Comparison of ENCODE assay signal across 8 cellular contexts in the genomic region with DNA sequence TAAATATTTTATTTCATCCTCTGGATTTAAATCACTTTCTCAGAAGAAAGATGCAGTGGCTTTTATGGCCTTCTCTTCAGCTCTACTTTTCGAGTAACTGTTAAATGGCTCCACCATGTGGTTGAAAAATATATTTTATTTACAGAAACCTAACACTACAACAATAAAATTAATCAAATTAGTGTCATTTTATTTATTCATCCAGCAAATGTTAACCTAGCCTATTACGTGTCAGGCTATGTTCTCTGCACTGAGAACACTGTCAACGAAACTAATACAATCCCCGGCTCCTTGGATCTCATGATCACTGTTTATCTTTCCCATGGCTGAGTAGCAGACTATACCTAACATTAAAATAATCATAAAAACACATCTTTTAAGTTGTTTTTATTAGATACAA.
DNase-seq lines count a peak whose midpoint lies in the region; ATAC-seq, FAIRE-seq and TF ChIP-seq lines count a peak whose summit lies in the region.

No MANE protein-coding gene starts in this region.

- DNase-seq in NCI-H526 (lab: John Stamatoyannopoulos, UW) = peak; percentile 41 to 68
- DNase-seq in H1 (ENCODE audit: low read depth in 1 of 2, low spot score in 2 of 2) = no peak
- peak; percentile 47 for DNase-seq in pons (ENCODE audit: low spot score)
- DNase-seq in NCI-H187 (lab: John Stamatoyannopoulos, UW) = no peak
- no peak for DNase-seq in activated T-cell treated with anti-CD3 and anti-CD28 coated beads, Interleukin-2, amount 50 U/mL, for 1 hour

- no peak for TF ChIP-seq EP300 in H1 (IDR thresholded peaks at IDR 0.05; ENCODE audit: borderline replicate concordance in 1 of 2, low read depth in 2 of 2, low read length in 2 of 2)

- CTCF ChIA-PET in HEK293 (lab: Yijun Ruan, JAX) (interaction anchor here (0.6 to 2.5 kb wide), 16 partner anchors 10 to 1090 kb away, joined by 3 to 32 read pairs (median 4); no protein-coding TSS in a partner anchor), H1 (lab: Charles Lee; ENCODE audit: partially characterized antibody) (interaction anchor here (0.7 to 4.7 kb wide), 27 partner anchors 8 to 506 kb away, joined by 3 to 70 read pairs (median 4); no protein-coding TSS in a partner anchor)

- H2AFZ ChIP-seq in H1 (ENCODE audit: low read length) = no peak overlapping the region

- POLR2A ChIA-PET in HEK293 (lab: Yijun Ruan, JAX) (no interaction called here), H1 (lab: Charles Lee; ENCODE audit: partially characterized antibody) (interaction anchor here (0.8 kb wide), 1 partner anchor 504 kb away, joined by 3 read pairs; no protein-coding TSS in a partner anchor)

- no peaks in the 10 kb centered on the region for H3K27me3 ChIP-seq in H1 (replicated peaks in 1 of 4; ENCODE audit: control insufficient read depth in 3 of 4, extremely low read depth in 1 of 4, insufficient read depth in 3 of 4, low read length in 3 of 4)

- H3K14ac ChIP-seq in H1 (ENCODE audit: insufficient read length) = no peak overlapping the region

- no peak overlapping the region for H2BK12ac ChIP-seq in H1 (ENCODE audit: low read depth, low read length)

- no peak overlapping the region for H2BK5ac ChIP-seq in H1 (ENCODE audit: low read depth, low read length)

- no peak overlapping the region for H2BK15ac ChIP-seq in H1 (ENCODE audit: low read length)

- H2AK5ac ChIP-seq in H1 (ENCODE audit: low read depth, low read length) = no peak overlapping the region

- TF ChIP-seq CTCF in HEK293 (tag by site-specific recombination; IDR thresholded peaks at IDR 0.05) (no peak), H1 (IDR thresholded peaks at IDR 0.05; ENCODE audit: control extremely low read depth in 1 of 3, insufficient read depth in 1 of 3, low read depth in 1 of 3, low read length in 3 of 3) (peak in 2 of 3 experiments; percentile 19 to 40; a peak in 2 of 4 replicates)

- H2BK20ac ChIP-seq in H1 (ENCODE audit: low read length) = no peak overlapping the region

- H3K18ac ChIP-seq in H1 (ENCODE audit: extremely low read depth, low read length) = no peak overlapping the region

- TF ChIP-seq RAD21 in H1 (IDR thresholded peaks at IDR 0.05 in 1 of 2, conservative IDR thresholded peaks at IDR 0.05 in 1 of 2; ENCODE audit: low read depth in 2 of 2, low read length in 2 of 2) = peak; percentile 69 to 77

- no peak overlapping the region for H2BK120ac ChIP-seq in H1 (replicated peaks; ENCODE audit: low read depth, low read length)

- H3K79me2 ChIP-seq in H1 (ENCODE audit: control insufficient read depth in 1 of 2, insufficient read depth in 2 of 2, low read length in 2 of 2) = no peaks in the 10 kb centered on the region

- no peaks in the 10 kb centered on the region for H3K9me3 ChIP-seq in HEK293 (ENCODE audit: control insufficient read depth, insufficient read depth, low read depth, low read length)
- H3K9me3 ChIP-seq in H1 (ENCODE audit: insufficient read depth in 2 of 2, low read depth in 1 of 2, low read length in 1 of 2) = no peaks in the 10 kb centered on the region

- H3K4me1 ChIP-seq in HEK293 (ENCODE audit: control insufficient read depth, insufficient read depth, low read length) (no peaks in the 10 kb centered on the region), H1 (replicated peaks in 1 of 4; ENCODE audit: control insufficient read depth in 3 of 4, insufficient read depth in 4 of 4, low read length in 3 of 4) (no peaks in the 10 kb centered on the region)

- H3K56ac ChIP-seq in H1 (replicated peaks; ENCODE audit: insufficient read length, low read depth, low read length) = no peak overlapping the region

- no peaks in the 10 kb centered on the region for H3K79me1 ChIP-seq in H1 (ENCODE audit: low read depth, low read length)

- no peak for TF ChIP-seq POLR2A in H1 (IDR thresholded peaks at IDR 0.05; ENCODE audit: control extremely low read depth in 1 of 2, low read depth in 2 of 2, low read length in 2 of 2)

- H4K5ac ChIP-seq in H1 (ENCODE audit: insufficient read length, low read depth, low read length) = no peak overlapping the region

- no peak overlapping the region for H4K8ac ChIP-seq in H1 (ENCODE audit: extremely low read depth, insufficient read depth, low read length)

- H4K20me1 ChIP-seq in H1 (replicated peaks in 1 of 2; ENCODE audit: control insufficient read depth in 1 of 2, insufficient read depth in 2 of 2, low read length in 2 of 2) = no peaks in the 10 kb centered on the region

- WGBS in H1 (ENCODE audit: extremely low coverage in 1 of 2, insufficient coverage in 1 of 2, insufficient read length in 1 of 2, insufficient replicate concordance in 2 of 2, low coverage in 1 of 2, low lambda C conversion rate in 2 of 2, missing lambda C conversion rate in 1 of 2), 2 experiments = 42% methylated on average over 4 of the region's 4 CpGs; no CpG with 5 or more reads in 1 of the 2 experiments

- no peak overlapping the region for H3K9ac ChIP-seq in H1 (replicated peaks in 1 of 4; ENCODE audit: extremely low read depth in 1 of 4, low read depth in 3 of 4, low read length in 3 of 4)

- H3K23me2 ChIP-seq in H1 (ENCODE audit: low read depth, low read length) = no peaks in the 10 kb centered on the region

- H4K91ac ChIP-seq in H1 (replicated peaks; ENCODE audit: insufficient read length, low read length) = no peak overlapping the region

- H3K36me3 ChIP-seq in HEK293 (ENCODE audit: control insufficient read depth in 2 of 2, insufficient read depth in 1 of 2, low read length in 2 of 2) (no peaks in the 10 kb centered on the region), H1 (ENCODE audit: control insufficient read depth in 2 of 4, insufficient read depth in 4 of 4, low read length in 3 of 4) (no peaks in the 10 kb centered on the region)

- no peak overlapping the region for H3K23ac ChIP-seq in H1 (ENCODE audit: insufficient read length)

- no peak overlapping the region for H3K4me2 ChIP-seq in H1 (ENCODE audit: insufficient read depth in 1 of 2, low read depth in 2 of 2, low read length in 2 of 2)

- H3K4me3 ChIP-seq in HEK293 (ENCODE audit: low read depth, low read length) (no peak overlapping the region), H1 (ENCODE audit: extremely low read depth in 1 of 4, insufficient read depth in 2 of 4, low read depth in 3 of 4, low read length in 4 of 4) (no peak overlapping the region)

- H3K27ac ChIP-seq in HEK293 (ENCODE audit: extremely low read depth, low read depth, low read length) = no peak overlapping the region
- H3K27ac ChIP-seq in H1 (ENCODE audit: low read depth, low read length) = no peak overlapping the region

- no peak for ATAC-seq in HG02840 (IDR thresholded peaks at IDR 0.05; ENCODE audit: low FRiP score, unreplicated experiment)

- FAIRE-seq in G401.6 (lab: Jason Lieb, UNC) (peak; percentile 96), H1 (lab: Jason Lieb, UNC) (no peak)

- H3K4ac ChIP-seq in H1 (replicated peaks; ENCODE audit: insufficient read length, low read depth, low read length) = no peak overlapping the region

TF ChIP-seq in HEK293, 187 proteins besides CTCF, POLR2A, EP300 and RAD21 (continues in another document):
- no peak for TF ChIP-seq KLF17 (tag by site-specific recombination; IDR thresholded peaks at IDR 0.05)
- TF ChIP-seq, protein P1, sequence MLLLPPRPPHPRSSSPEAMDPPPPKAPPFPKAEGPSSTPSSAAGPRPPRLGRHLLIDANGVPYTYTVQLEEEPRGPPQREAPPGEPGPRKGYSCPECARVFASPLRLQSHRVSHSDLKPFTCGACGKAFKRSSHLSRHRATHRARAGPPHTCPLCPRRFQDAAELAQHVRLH (tag by site-specific recombination; IDR thresholded peaks at IDR 0.05) = no peak
- TF ChIP-seq, protein P2, sequence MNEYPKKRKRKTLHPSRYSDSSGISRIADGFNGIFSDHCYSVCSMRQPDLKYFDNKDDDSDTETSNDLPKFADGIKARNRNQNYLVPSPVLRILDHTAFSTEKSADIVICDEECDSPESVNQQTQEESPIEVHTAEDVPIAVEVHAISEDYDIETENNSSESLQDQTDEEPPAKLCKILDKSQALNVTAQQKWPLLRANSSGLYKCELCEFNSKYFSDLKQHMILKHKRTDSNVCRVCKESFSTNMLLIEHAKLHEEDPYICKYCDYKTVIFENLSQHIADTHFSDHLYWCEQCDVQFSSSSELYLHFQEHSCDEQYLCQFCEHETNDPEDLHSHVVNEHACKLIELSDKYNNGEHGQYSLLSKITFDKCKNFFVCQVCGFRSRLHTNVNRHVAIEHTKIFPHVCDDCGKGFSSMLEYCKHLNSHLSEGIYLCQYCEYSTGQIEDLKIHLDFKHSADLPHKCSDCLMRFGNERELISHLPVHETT (tag by site-specific recombination; IDR thresholded peaks at IDR 0.05) = no peak

TF ChIP-seq in H1, 55 proteins besides CTCF, POLR2A, EP300 and RAD21 (continues in another document):
- TF ChIP-seq NRF1 (IDR thresholded peaks at IDR 0.05; ENCODE audit: low read depth, low read length) (no peak), SP2 (IDR thresholded peaks at IDR 0.05; ENCODE audit: low read length) (no peak), SIN3A (conservative IDR thresholded peaks at IDR 0.05 in 1 of 2, IDR thresholded peaks at IDR 0.05 in 1 of 2; ENCODE audit: low read depth in 1 of 2, low read length in 2 of 2) (no peak), POU5F1 (IDR thresholded peaks at IDR 0.05; ENCODE audit: low read depth, low read length) (no peak), MAFK (IDR thresholded peaks at IDR 0.05; ENCODE audit: low read depth, low read length) (no peak), ASH2L (IDR thresholded peaks at IDR 0.05; ENCODE audit: low read length) (no peak), POLR2AphosphoS5 (IDR thresholded peaks at IDR 0.05; ENCODE audit: low read depth, low read length) (no peak)

Comparison
In these comparisons a context has a peak if more than half of its experiments do, and no peak if none do; other contexts are left out.
1. DNase-seq: peak in NCI-H526 (2 of 2) and pons (single experiment); none in H1 (0 of 2), NCI-H187 (0 of 2) and activated T-cell treated with anti-CD3 and anti-CD28 coated beads, Interleukin-2, amount 50 U/mL, for 1 hour (single experiment).